ENCODE assay signal across 18 cellular contexts in genomic region chr3:50642382-50642781, GRCh38. TPM values are rescaled to one million over a fixed set of nuclear protein-coding genes. Genes with fewer than 3 reads are reported as not detected.
DNase-seq lines count a peak whose midpoint lies in the region; ATAC-seq, FAIRE-seq and TF ChIP-seq lines count a peak whose summit lies in the region.
"Had no signal": no experiment of that assay in that cellular context is flagged by ENCODE, and none has a peak within 500 bp of the region (broad histone marks: within the 10 kb centered on the region; RNA-seq: fewer than 3 reads in every experiment).

No MANE protein-coding gene starts in this region.

- TF ChIP-seq RAD21 in H1 (IDR thresholded peaks at IDR 0.05 in 1 of 2, conservative IDR thresholded peaks at IDR 0.05 in 1 of 2; ENCODE audit: low read depth in 2 of 2, low read length in 2 of 2), result no peak

- no peak overlapping the region for H3K27ac ChIP-seq in H1 (ENCODE audit: low read depth, low read length)
- H3K27ac ChIP-seq: KMS-11 had no signal

- peak overlapping the region; percentile 40 for H3K27ac Mint-ChIP-seq in activated CD4-positive, alpha-beta memory T cell treated with anti-CD3 and anti-CD28 coated beads for 36 hours
- no peak overlapping the region for H3K27ac Mint-ChIP-seq in activated CD4-positive, alpha-beta memory T cell treated with anti-CD3 and anti-CD28 coated beads, Interleukin-2, amount 10 ng/mL, durations not matched to agents 7 days and 5 days
- peak overlapping the region in 1 of 2 donors; percentile 4 for H3K27ac Mint-ChIP-seq in activated naive CD4-positive, alpha-beta T cell treated with anti-CD3 and anti-CD28 coated beads, Interleukin-2, amount 50 U/mL, for 72 hours
- H3K27ac Mint-ChIP-seq in naive thymus-derived CD8-positive, alpha-beta T cell, result no peak overlapping the region
- H3K27ac Mint-ChIP-seq: CD4-positive, alpha-beta T cell had no signal

- H3K18ac ChIP-seq in H1 (ENCODE audit: extremely low read depth, low read length), result no peak overlapping the region

- H2BK15ac ChIP-seq in H1 (ENCODE audit: low read length), result no peak overlapping the region

- H2BK20ac ChIP-seq in H1 (ENCODE audit: low read length), result no peak overlapping the region

- H3K4me1 ChIP-seq in H1 (replicated peaks in 1 of 4; ENCODE audit: control insufficient read depth in 3 of 4, insufficient read depth in 4 of 4, low read length in 3 of 4), result peaks cover 1 to 6% (median 3%) of the 10 kb centered on the region in 4 experiments; a peak in 4 of 7 replicates
- H3K4me1 ChIP-seq: Caco-2 had no signal

- H3K23me2 ChIP-seq in H1 (ENCODE audit: low read depth, low read length), result no peaks in the 10 kb centered on the region

- peaks cover 0 to 22% (median 3%) of the 10 kb centered on the region in 4 experiments; a peak in 4 of 8 replicates for H3K36me3 ChIP-seq in H1 (ENCODE audit: control insufficient read depth in 2 of 4, insufficient read depth in 4 of 4, low read length in 3 of 4)

- no peak overlapping the region for H4K5ac ChIP-seq in H1 (ENCODE audit: insufficient read length, low read depth, low read length)

- peak; percentile 53 for DNase-seq in activated CD4-positive, alpha-beta memory T cell treated with anti-CD3 and anti-CD28 coated beads for 36 hours
- DNase-seq in activated CD4-positive, alpha-beta memory T cell treated with anti-CD3 and anti-CD28 coated beads, Interleukin-2, amount 10 ng/mL, durations not matched to agents 7 days and 5 days, result no peak
- DNase-seq in activated naive CD4-positive, alpha-beta T cell treated with anti-CD3 and anti-CD28 coated beads, Interleukin-2, amount 50 U/mL, for 72 hours (ENCODE audit: low spot score in 2 of 2), result no peak
- no peak for DNase-seq in activated naive CD4-positive, alpha-beta T cell (lab: John Stamatoyannopoulos, UW)
- DNase-seq in H1 (ENCODE audit: low read depth in 1 of 2, low spot score in 2 of 2) (no peak), NCI-H187 (lab: John Stamatoyannopoulos, UW) (no peak)
- no peak for DNase-seq in naive thymus-derived CD8-positive, alpha-beta T cell
- DNase-seq: Caco-2; CD4-positive, alpha-beta T cell; HCEC 1CT; NCI-H1417; NCI-H2029; NCI-H345; NCI-H524 treated with DMSO at 0.1 percent for 48 hours; SHP77 had no signal

- no peak overlapping the region; a peak in 2 of 4 replicates for H3K4me2 ChIP-seq in H1 (ENCODE audit: insufficient read depth in 1 of 2, low read depth in 2 of 2, low read length in 2 of 2)
- H3K4me2 ChIP-seq: KMS-11 had no signal

- no peaks in the 10 kb centered on the region for H3K27me3 ChIP-seq in H1 (replicated peaks in 1 of 4; ENCODE audit: control insufficient read depth in 3 of 4, extremely low read depth in 1 of 4, insufficient read depth in 3 of 4, low read length in 3 of 4)

- no peak overlapping the region for H3K9ac ChIP-seq in H1 (replicated peaks in 1 of 4; ENCODE audit: extremely low read depth in 1 of 4, low read depth in 3 of 4, low read length in 3 of 4)
- H3K9ac ChIP-seq: KMS-11 had no signal

- peak; percentile 83 to 85 for ATAC-seq in activated naive CD4-positive, alpha-beta T cell treated with anti-CD3 and anti-CD28 coated beads, Interleukin-2, amount 50 U/mL, for 72 hours
- peak; percentile 39 for ATAC-seq in HG02610 (IDR thresholded peaks at IDR 0.05; ENCODE audit: unreplicated experiment)
- ATAC-seq in naive thymus-derived CD8-positive, alpha-beta T cell, result no peak

- no peaks in the 10 kb centered on the region for H3K9me3 Mint-ChIP-seq in activated CD4-positive, alpha-beta memory T cell treated with anti-CD3 and anti-CD28 coated beads for 36 hours
- H3K9me3 Mint-ChIP-seq in activated CD4-positive, alpha-beta memory T cell treated with anti-CD3 and anti-CD28 coated beads, Interleukin-2, amount 10 ng/mL, durations not matched to agents 7 days and 5 days, result no peaks in the 10 kb centered on the region
- H3K9me3 Mint-ChIP-seq in activated naive CD4-positive, alpha-beta T cell treated with anti-CD3 and anti-CD28 coated beads, Interleukin-2, amount 50 U/mL, for 72 hours, result no peaks in the 10 kb centered on the region
- H3K9me3 Mint-ChIP-seq in naive thymus-derived CD8-positive, alpha-beta T cell, result no peaks in the 10 kb centered on the region
- H3K9me3 Mint-ChIP-seq: CD4-positive, alpha-beta T cell had no signal

- no peaks in the 10 kb centered on the region for H3K27me3 Mint-ChIP-seq in activated CD4-positive, alpha-beta memory T cell treated with anti-CD3 and anti-CD28 coated beads for 36 hours
- no peaks in the 10 kb centered on the region for H3K27me3 Mint-ChIP-seq in activated CD4-positive, alpha-beta memory T cell treated with anti-CD3 and anti-CD28 coated beads, Interleukin-2, amount 10 ng/mL, durations not matched to agents 7 days and 5 days
- H3K27me3 Mint-ChIP-seq in naive thymus-derived CD8-positive, alpha-beta T cell, result no peaks in the 10 kb centered on the region
- H3K27me3 Mint-ChIP-seq: CD4-positive, alpha-beta T cell had no signal

- no peak overlapping the region for H4K91ac ChIP-seq in H1 (replicated peaks; ENCODE audit: insufficient read length, low read length)

- peaks cover 28% of the 10 kb centered on the region for H3K4me1 Mint-ChIP-seq in activated CD4-positive, alpha-beta memory T cell treated with anti-CD3 and anti-CD28 coated beads for 36 hours (ENCODE audit: low read depth)
- H3K4me1 Mint-ChIP-seq in activated CD4-positive, alpha-beta memory T cell treated with anti-CD3 and anti-CD28 coated beads, Interleukin-2, amount 10 ng/mL, durations not matched to agents 7 days and 5 days, result peaks cover 18% of the 10 kb centered on the region
- peaks cover 9 to 17% (median 13%) of the 10 kb centered on the region in 4 donors for H3K4me1 Mint-ChIP-seq in naive thymus-derived CD8-positive, alpha-beta T cell

- no peak overlapping the region for H2BK5ac ChIP-seq in H1 (ENCODE audit: low read depth, low read length)

- intact Hi-C loops in activated CD4-positive, alpha-beta memory T cell treated with anti-CD3 and anti-CD28 coated beads for 36 hours (cut with micrococcal nuclease), result loop anchor here (1.0 kb wide), 2 partner anchors 10 to 18 kb away; no protein-coding TSS in a partner anchor

- H3K79me1 ChIP-seq in H1 (ENCODE audit: low read depth, low read length), result peaks cover 10% of the 10 kb centered on the region; the same call in 1 of the 2 replicates

- no peak overlapping the region for H2BK120ac ChIP-seq in H1 (replicated peaks; ENCODE audit: low read depth, low read length)

- no peak overlapping the region for H2AK5ac ChIP-seq in H1 (ENCODE audit: low read depth, low read length)

- no peak overlapping the region for H3K14ac ChIP-seq in H1 (ENCODE audit: insufficient read length)

- no peak overlapping the region for H3K4me3 Mint-ChIP-seq in activated CD4-positive, alpha-beta memory T cell treated with anti-CD3 and anti-CD28 coated beads for 36 hours
- no peak overlapping the region for H3K4me3 Mint-ChIP-seq in activated CD4-positive, alpha-beta memory T cell treated with anti-CD3 and anti-CD28 coated beads, Interleukin-2, amount 10 ng/mL, durations not matched to agents 7 days and 5 days
- H3K4me3 Mint-ChIP-seq in naive thymus-derived CD8-positive, alpha-beta T cell, result no peak overlapping the region
- H3K4me3 Mint-ChIP-seq: CD4-positive, alpha-beta T cell had no signal

- H3K36me3 Mint-ChIP-seq in activated CD4-positive, alpha-beta memory T cell treated with anti-CD3 and anti-CD28 coated beads for 36 hours, result peaks cover 48% of the 10 kb centered on the region
- H3K36me3 Mint-ChIP-seq in activated CD4-positive, alpha-beta memory T cell treated with anti-CD3 and anti-CD28 coated beads, Interleukin-2, amount 10 ng/mL, durations not matched to agents 7 days and 5 days (ENCODE audit: low read depth), result peaks cover 75% of the 10 kb centered on the region
- H3K36me3 Mint-ChIP-seq in activated naive CD4-positive, alpha-beta T cell treated with anti-CD3 and anti-CD28 coated beads, Interleukin-2, amount 50 U/mL, for 72 hours, result peaks cover 4 to 24% of the 10 kb centered on the region in 2 donors
- H3K36me3 Mint-ChIP-seq in naive thymus-derived CD8-positive, alpha-beta T cell, result peaks cover 0 to 70% (median 6%) of the 10 kb centered on the region in 3 donors

- H3K4ac ChIP-seq in H1 (replicated peaks; ENCODE audit: insufficient read length, low read depth, low read length), result no peak overlapping the region

- H3K79me2 ChIP-seq in H1 (ENCODE audit: control insufficient read depth in 1 of 2, insufficient read depth in 2 of 2, low read length in 2 of 2), result peaks cover 0 to 3% of the 10 kb centered on the region in 2 experiments; a peak in 1 of 4 replicates

- peaks cover 3 to 12% of the 10 kb centered on the region in 2 experiments for H4K20me1 ChIP-seq in H1 (replicated peaks in 1 of 2; ENCODE audit: control insufficient read depth in 1 of 2, insufficient read depth in 2 of 2, low read length in 2 of 2)

- CTCF ChIA-PET in activated CD4-positive, alpha-beta memory T cell treated with anti-CD3 and anti-CD28 coated beads for 36 hours (lab: Charles Lee), result interaction anchor here (1.3 kb wide), 1 partner anchor 10 kb away, joined by 7 read pairs; no protein-coding TSS in a partner anchor
- CTCF ChIA-PET in activated CD4-positive, alpha-beta memory T cell treated with anti-CD3 and anti-CD28 coated beads, Interleukin-2, amount 10 ng/mL, durations not matched to agents 7 days and 5 days (lab: Charles Lee), result no interaction called here
- CTCF ChIA-PET in H1 (lab: Charles Lee; ENCODE audit: partially characterized antibody), result interaction anchor here (1.0 to 63.8 kb wide), 4 partner anchors 8 to 330 kb away, joined by 3 to 1262 read pairs (median 633); partner anchors contain the start of genes CISH, DOCK3 and MAPKAPK3

- no peak overlapping the region for H3K56ac ChIP-seq in H1 (replicated peaks; ENCODE audit: insufficient read length, low read depth, low read length)

- no peak for FAIRE-seq in H1 (lab: Jason Lieb, UNC)
- FAIRE-seq: G401.6 had no signal

- no peak overlapping the region for H2BK12ac ChIP-seq in H1 (ENCODE audit: low read depth, low read length)

- TF ChIP-seq POLR2A in H1 (IDR thresholded peaks at IDR 0.05; ENCODE audit: control extremely low read depth in 1 of 2, low read depth in 2 of 2, low read length in 2 of 2), result no peak

- H3K4me3 ChIP-seq in H1 (ENCODE audit: extremely low read depth in 1 of 4, insufficient read depth in 2 of 4, low read depth in 3 of 4, low read length in 4 of 4), result no peak overlapping the region

- H3K23ac ChIP-seq in H1 (ENCODE audit: insufficient read length), result no peak overlapping the region

- TF ChIP-seq CTCF in H1 (IDR thresholded peaks at IDR 0.05; ENCODE audit: control extremely low read depth in 1 of 3, insufficient read depth in 1 of 3, low read depth in 1 of 3, low read length in 3 of 3), result no peak

- no peak overlapping the region for H2AFZ ChIP-seq in H1 (ENCODE audit: low read length)

- WGBS in H1 (ENCODE audit: extremely low coverage in 1 of 2, insufficient coverage in 1 of 2, insufficient read length in 1 of 2, insufficient replicate concordance in 2 of 2, low coverage in 1 of 2, low lambda C conversion rate in 2 of 2, missing lambda C conversion rate in 1 of 2), 2 experiments, result 87% methylated on average over 1 of the region's 1 CpG; no CpG with 5 or more reads in 1 of the 2 experiments

- TF ChIP-seq EP300 in H1 (IDR thresholded peaks at IDR 0.05; ENCODE audit: borderline replicate concordance in 1 of 2, low read depth in 2 of 2, low read length in 2 of 2), result no peak

- no peak overlapping the region for H4K8ac ChIP-seq in H1 (ENCODE audit: extremely low read depth, insufficient read depth, low read length)

- H3K9me3 ChIP-seq in H1 (ENCODE audit: insufficient read depth in 2 of 2, low read depth in 1 of 2, low read length in 1 of 2), result no peaks in the 10 kb centered on the region
- H3K9me3 ChIP-seq: Caco-2 had no signal

- POLR2A ChIA-PET in activated CD4-positive, alpha-beta memory T cell treated with anti-CD3 and anti-CD28 coated beads for 36 hours (lab: Charles Lee), result no interaction called here
- POLR2A ChIA-PET in activated CD4-positive, alpha-beta memory T cell treated with anti-CD3 and anti-CD28 coated beads, Interleukin-2, amount 10 ng/mL, durations not matched to agents 7 days and 5 days (lab: Charles Lee), result no interaction called here
- POLR2A ChIA-PET in H1 (lab: Charles Lee; ENCODE audit: partially characterized antibody), result no interaction called here
- POLR2A ChIA-PET in naive thymus-derived CD8-positive, alpha-beta T cell (lab: Charles Lee), result no interaction called here

RNA-seq across cellular contexts. Expression of gene MAPKAPK3, which starts 25.4 kb away (rescaled TPM):
- total RNA-seq in activated CD4-positive, alpha-beta memory T cell treated with anti-CD3 and anti-CD28 coated beads for 36 hours, result 100 to 1,000 TPM; 186 to 187 TPM
- total RNA-seq in activated CD4-positive, alpha-beta memory T cell treated with anti-CD3 and anti-CD28 coated beads, Interleukin-2, amount 10 ng/mL, durations not matched to agents 7 days and 5 days, result 100 to 1,000 TPM; 146 to 157 TPM
- total RNA-seq in activated naive CD4-positive, alpha-beta T cell treated with anti-CD3 and anti-CD28 coated beads, Interleukin-2, amount 50 U/mL, for 72 hours, result 100 to 1,000 TPM in 1 of 2 donors, 10 to 100 TPM in 1; 94.3 to 153 TPM
- total RNA-seq in H1 (2021; fragmentation: NEBNext Ultra II Directional; extraction: Animal tissue kit (Norgen Biotek cat#: 25700)), result 52.7 and 65.4 TPM in 2 replicates
- 87.9 and 99.8 TPM in 2 replicates for polyA plus RNA-seq in H1 (2011; rRNA removed)
- polyA plus RNA-seq in H1 (2011; cell fraction: cytosol; rRNA removed), result 82.8 TPM
- 79.2 TPM for polyA plus RNA-seq in H1 (2011; cell fraction: nucleus; rRNA removed)
- 48.0 to 63.0 TPM (median 59.2 TPM) in 4 replicates for polyA plus RNA-seq in H1 (2012, experiment 1 of 2)
- polyA plus RNA-seq in H1 (2012, experiment 2 of 2), result 82.4 TPM
- polyA plus RNA-seq in H1 (2013, experiment 1 of 2), result 39.1 TPM
- 40.2 TPM for polyA plus RNA-seq in H1 (2013, experiment 2 of 2)
- polyA minus RNA-seq in H1 (2011; rRNA and poly(A)+ RNA removed), result 77.9 and 129 TPM in 2 replicates
- 31.9 TPM for polyA minus RNA-seq in H1 (2011; cell fraction: cytosol; rRNA and poly(A)+ RNA removed)
- 34.5 TPM for polyA minus RNA-seq in H1 (2011; cell fraction: nucleus; rRNA and poly(A)+ RNA removed)
- 10 to 100 TPM; 27.5 TPM for total RNA-seq in naive thymus-derived CD8-positive, alpha-beta T cell
- polyA plus RNA-seq in naive thymus-derived CD8-positive, alpha-beta T cell, result 10 to 100 TPM; 42.4 to 48.2 (median 48.1) TPM

RNA-seq across cellular contexts. Expression of gene CISH, which starts 30.8 kb away (rescaled TPM):
- total RNA-seq in activated CD4-positive, alpha-beta memory T cell treated with anti-CD3 and anti-CD28 coated beads for 36 hours, result 100 to 1,000 TPM; 319 TPM
- total RNA-seq in activated CD4-positive, alpha-beta memory T cell treated with anti-CD3 and anti-CD28 coated beads, Interleukin-2, amount 10 ng/mL, durations not matched to agents 7 days and 5 days, result 100 to 1,000 TPM; 328 to 335 TPM
- total RNA-seq in activated naive CD4-positive, alpha-beta T cell treated with anti-CD3 and anti-CD28 coated beads, Interleukin-2, amount 50 U/mL, for 72 hours, result 100 to 1,000 TPM; 222 to 258 TPM
- 1.9 and 3.1 TPM in 2 replicates for total RNA-seq in H1 (2021; fragmentation: NEBNext Ultra II Directional; extraction: Animal tissue kit (Norgen Biotek cat#: 25700))
- 2.2 and 3.0 TPM in 2 replicates for polyA plus RNA-seq in H1 (2011; rRNA removed)
- 1.0 TPM for polyA plus RNA-seq in H1 (2011; cell fraction: cytosol; rRNA removed)
- polyA plus RNA-seq in H1 (2011; cell fraction: nucleus; rRNA removed), result 1.6 TPM
- 1.4 to 2.6 TPM (median 1.8 TPM) in 4 replicates for polyA plus RNA-seq in H1 (2012, experiment 1 of 2)
- polyA plus RNA-seq in H1 (2012, experiment 2 of 2), result 1.7 TPM
- polyA plus RNA-seq in H1 (2013, experiment 1 of 2), result 1.7 TPM
- 1.7 TPM for polyA plus RNA-seq in H1 (2013, experiment 2 of 2)
- 1.8 TPM in 2 replicates for polyA minus RNA-seq in H1 (2011; rRNA and poly(A)+ RNA removed)
- 1.6 TPM for polyA minus RNA-seq in H1 (2011; cell fraction: cytosol; rRNA and poly(A)+ RNA removed)
- polyA minus RNA-seq in H1 (2011; cell fraction: nucleus; rRNA and poly(A)+ RNA removed), result 2.2 TPM
- 1 to 10 TPM; 8.1 to 8.8 TPM for total RNA-seq in naive thymus-derived CD8-positive, alpha-beta T cell
- 100 to 1,000 TPM in 2 of 3 donors, 10 to 100 TPM in 1; 16.3 to 135 (median 100) TPM for polyA plus RNA-seq in naive thymus-derived CD8-positive, alpha-beta T cell

RNA-seq across cellular contexts. Expression of gene DOCK3, which starts 32.3 kb away (rescaled TPM):
- 1 to 10 TPM; 2.7 to 2.9 TPM for total RNA-seq in activated CD4-positive, alpha-beta memory T cell treated with anti-CD3 and anti-CD28 coated beads for 36 hours
- 1 to 10 TPM; 1.6 to 1.7 TPM for total RNA-seq in activated CD4-positive, alpha-beta memory T cell treated with anti-CD3 and anti-CD28 coated beads, Interleukin-2, amount 10 ng/mL, durations not matched to agents 7 days and 5 days
- 1 to 10 TPM; 4.1 to 4.8 TPM for total RNA-seq in activated naive CD4-positive, alpha-beta T cell treated with anti-CD3 and anti-CD28 coated beads, Interleukin-2, amount 50 U/mL, for 72 hours
- total RNA-seq in H1 (2021; fragmentation: NEBNext Ultra II Directional; extraction: Animal tissue kit (Norgen Biotek cat#: 25700)), result 4.6 and 5.0 TPM in 2 replicates
- polyA plus RNA-seq in H1 (2011; rRNA removed), result 2.7 and 3.6 TPM in 2 replicates
- polyA plus RNA-seq in H1 (2011; cell fraction: cytosol; rRNA removed), result 3.1 TPM
- 13.9 TPM for polyA plus RNA-seq in H1 (2011; cell fraction: nucleus; rRNA removed)
- polyA plus RNA-seq in H1 (2012, experiment 1 of 2), result 3.8 to 5.0 TPM (median 4.6 TPM) in 4 replicates
- 0.35 TPM for polyA plus RNA-seq in H1 (2012, experiment 2 of 2)
- 2.4 TPM for polyA plus RNA-seq in H1 (2013, experiment 1 of 2)
- 2.2 TPM for polyA plus RNA-seq in H1 (2013, experiment 2 of 2)
- 10.1 and 12.7 TPM in 2 replicates for polyA minus RNA-seq in H1 (2011; rRNA and poly(A)+ RNA removed)
- 3.2 TPM for polyA minus RNA-seq in H1 (2011; cell fraction: cytosol; rRNA and poly(A)+ RNA removed)
- polyA minus RNA-seq in H1 (2011; cell fraction: nucleus; rRNA and poly(A)+ RNA removed), result 17.4 TPM
- total RNA-seq in naive thymus-derived CD8-positive, alpha-beta T cell, result 1 to 10 TPM; 1.5 to 1.9 TPM
- under 1 TPM; 0.14 to 0.63 (median 0.22) TPM for polyA plus RNA-seq in naive thymus-derived CD8-positive, alpha-beta T cell

Comparison
In these comparisons a context has a peak if more than half of its experiments do, and no peak if none do; other contexts are left out.
1. ATAC-seq: peak in activated naive CD4-positive, alpha-beta T cell treated with anti-CD3 and anti-CD28 coated beads, Interleukin-2, amount 50 U/mL, for 72 hours (2 of 2) and HG02610 (single experiment); none in naive thymus-derived CD8-positive, alpha-beta T cell (0 of 2).
2. RNA of gene CISH, which starts 30.8 kb away (total RNA-seq): 328 to 335 TPM in activated CD4-positive, alpha-beta memory T cell treated with anti-CD3 and anti-CD28 coated beads, Interleukin-2, amount 10 ng/mL, durations not matched to agents 7 days and 5 days, 319 TPM in activated CD4-positive, alpha-beta memory T cell treated with anti-CD3 and anti-CD28 coated beads for 36 hours and 222 to 258 TPM in activated naive CD4-positive, alpha-beta T cell treated with anti-CD3 and anti-CD28 coated beads, Interleukin-2, amount 50 U/mL, for 72 hours; 8.1 to 8.8 TPM in naive thymus-derived CD8-positive, alpha-beta T cell and 1.9 to 3.1 TPM in H1; every median in the first group is over 10 times any median in the second.